ENCODE assay signal across 9 cellular contexts in the genomic region with DNA sequence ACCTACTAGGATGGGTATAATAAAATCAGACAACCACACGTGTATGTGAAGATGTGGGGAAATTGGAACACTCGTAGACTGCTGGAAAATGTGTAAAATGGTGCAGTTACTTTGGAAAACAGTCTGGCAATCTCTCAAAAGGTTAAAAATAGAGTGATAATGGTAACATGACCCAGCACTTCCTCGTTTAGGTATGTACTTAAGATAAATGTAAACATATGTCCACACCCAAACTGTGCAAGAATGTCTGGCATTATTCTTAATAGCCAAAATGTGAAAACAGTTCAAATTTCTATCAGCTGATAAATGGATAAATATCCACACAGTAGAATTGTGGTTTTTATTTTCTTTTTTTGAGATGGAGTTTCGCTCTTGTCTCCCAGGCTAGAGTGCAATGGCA.
"Had no signal": no experiment of that assay in that cellular context is flagged by ENCODE, and none has a peak within 500 bp of the region (broad histone marks: within the 10 kb centered on the region; RNA-seq: fewer than 3 reads in every experiment).

No MANE protein-coding gene starts in this region.

- FAIRE-seq: HepG2 had no signal

- H3K4me1 ChIP-seq: HAP-1 had no signal

- H3K4me3 ChIP-seq: GM23248, HAP-1 had no signal

- H2AFZ ChIP-seq: GM23248 had no signal

- H3K9ac ChIP-seq: GM23248 had no signal

- H3K36me3 ChIP-seq: HAP-1 had no signal

- ATAC-seq: HCT116, HepG2 had no signal

- DNase-seq: GM23248, GOT3, H7, HFFc6, KBM-7 had no signal

- H3K27ac ChIP-seq: GM23248, HL-60 had no signal

- H3K9me3 ChIP-seq: HAP-1 had no signal
